Comparison of ENCODE assay signal across 1 cellular context in the genomic region with DNA sequence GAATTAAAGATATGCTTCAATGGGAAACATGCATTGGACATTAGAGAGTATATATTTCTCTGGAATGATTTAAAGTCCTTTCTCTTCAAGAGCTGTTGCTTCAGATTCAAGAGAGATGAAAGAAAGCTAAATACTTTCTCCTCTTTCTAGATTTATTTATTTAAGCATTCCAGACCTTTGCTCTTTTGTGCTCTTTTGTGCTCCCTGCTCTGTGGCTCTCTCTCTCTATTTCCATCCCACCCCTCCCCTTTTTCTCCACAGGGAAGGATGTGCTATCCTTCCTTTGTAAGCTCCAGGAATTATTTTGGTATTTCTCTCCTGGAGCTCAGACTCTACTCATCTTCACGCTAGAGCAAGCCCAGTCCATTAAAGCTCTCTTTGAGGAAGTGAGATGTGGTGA.
TF ChIP-seq lines count a peak whose summit lies in the region.

No MANE protein-coding gene starts in this region.

TF ChIP-seq in HepG2, 621 proteins besides CTCF, POLR2A, EP300 and RAD21 (continued from another document and continues in another):
- TF ChIP-seq, protein P1, sequence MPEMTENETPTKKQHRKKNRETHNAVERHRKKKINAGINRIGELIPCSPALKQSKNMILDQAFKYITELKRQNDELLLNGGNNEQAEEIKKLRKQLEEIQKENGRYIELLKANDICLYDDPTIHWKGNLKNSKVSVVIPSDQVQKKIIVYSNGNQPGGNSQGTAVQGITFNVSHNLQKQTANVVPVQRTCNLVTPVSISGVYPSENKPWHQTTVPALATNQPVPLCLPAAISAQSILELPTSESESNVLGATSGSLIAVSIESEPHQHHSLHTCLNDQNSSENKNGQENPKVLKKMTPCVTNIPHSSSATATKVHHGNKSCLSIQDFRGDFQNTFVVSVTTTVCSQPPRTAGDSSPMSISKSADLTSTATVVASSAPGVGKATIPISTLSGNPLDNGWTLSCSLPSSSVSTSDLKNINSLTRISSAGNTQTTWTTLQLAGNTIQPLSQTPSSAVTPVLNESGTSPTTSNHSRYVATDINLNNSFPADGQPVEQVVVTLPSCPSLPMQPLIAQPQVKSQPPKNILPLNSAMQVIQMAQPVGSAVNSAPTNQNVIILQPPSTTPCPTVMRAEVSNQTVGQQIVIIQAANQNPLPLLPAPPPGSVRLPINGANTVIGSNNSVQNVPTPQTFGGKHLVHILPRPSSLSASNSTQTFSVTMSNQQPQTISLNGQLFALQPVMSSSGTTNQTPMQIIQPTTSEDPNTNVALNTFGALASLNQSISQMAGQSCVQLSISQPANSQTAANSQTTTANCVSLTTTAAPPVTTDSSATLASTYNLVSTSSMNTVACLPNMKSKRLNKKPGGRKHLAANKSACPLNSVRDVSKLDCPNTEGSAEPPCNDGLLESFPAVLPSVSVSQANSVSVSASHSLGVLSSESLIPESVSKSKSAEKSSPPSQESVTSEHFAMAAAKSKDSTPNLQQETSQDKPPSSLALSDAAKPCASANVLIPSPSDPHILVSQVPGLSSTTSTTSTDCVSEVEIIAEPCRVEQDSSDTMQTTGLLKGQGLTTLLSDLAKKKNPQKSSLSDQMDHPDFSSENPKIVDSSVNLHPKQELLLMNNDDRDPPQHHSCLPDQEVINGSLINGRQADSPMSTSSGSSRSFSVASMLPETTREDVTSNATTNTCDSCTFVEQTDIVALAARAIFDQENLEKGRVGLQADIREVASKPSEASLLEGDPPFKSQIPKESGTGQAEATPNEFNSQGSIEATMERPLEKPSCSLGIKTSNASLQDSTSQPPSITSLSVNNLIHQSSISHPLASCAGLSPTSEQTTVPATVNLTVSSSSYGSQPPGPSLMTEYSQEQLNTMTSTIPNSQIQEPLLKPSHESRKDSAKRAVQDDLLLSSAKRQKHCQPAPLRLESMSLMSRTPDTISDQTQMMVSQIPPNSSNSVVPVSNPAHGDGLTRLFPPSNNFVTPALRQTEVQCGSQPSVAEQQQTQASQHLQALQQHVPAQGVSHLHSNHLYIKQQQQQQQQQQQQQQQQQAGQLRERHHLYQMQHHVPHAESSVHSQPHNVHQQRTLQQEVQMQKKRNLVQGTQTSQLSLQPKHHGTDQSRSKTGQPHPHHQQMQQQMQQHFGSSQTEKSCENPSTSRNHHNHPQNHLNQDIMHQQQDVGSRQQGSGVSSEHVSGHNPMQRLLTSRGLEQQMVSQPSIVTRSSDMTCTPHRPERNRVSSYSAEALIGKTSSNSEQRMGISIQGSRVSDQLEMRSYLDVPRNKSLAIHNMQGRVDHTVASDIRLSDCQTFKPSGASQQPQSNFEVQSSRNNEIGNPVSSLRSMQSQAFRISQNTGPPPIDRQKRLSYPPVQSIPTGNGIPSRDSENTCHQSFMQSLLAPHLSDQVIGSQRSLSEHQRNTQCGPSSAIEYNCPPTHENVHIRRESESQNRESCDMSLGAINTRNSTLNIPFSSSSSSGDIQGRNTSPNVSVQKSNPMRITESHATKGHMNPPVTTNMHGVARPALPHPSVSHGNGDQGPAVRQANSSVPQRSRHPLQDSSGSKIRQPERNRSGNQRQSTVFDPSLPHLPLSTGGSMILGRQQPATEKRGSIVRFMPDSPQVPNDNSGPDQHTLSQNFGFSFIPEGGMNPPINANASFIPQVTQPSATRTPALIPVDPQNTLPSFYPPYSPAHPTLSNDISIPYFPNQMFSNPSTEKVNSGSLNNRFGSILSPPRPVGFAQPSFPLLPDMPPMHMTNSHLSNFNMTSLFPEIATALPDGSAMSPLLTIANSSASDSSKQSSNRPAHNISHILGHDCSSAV (CRISPR knock-in tag; IDR thresholded peaks at IDR 0.05; ENCODE audit: borderline replicate concordance) = no peak
- TF ChIP-seq ZNF749 (CRISPR knock-in tag; IDR thresholded peaks at IDR 0.05; ENCODE audit: borderline replicate concordance) (no peak), TOPORS (CRISPR knock-in tag; IDR thresholded peaks at IDR 0.05) (no peak), ZNF468 (CRISPR knock-in tag; IDR thresholded peaks at IDR 0.05) (no peak), PHF8 (CRISPR knock-in tag; IDR thresholded peaks at IDR 0.05) (no peak), ZNF296 (CRISPR knock-in tag; conservative IDR thresholded peaks at IDR 0.05) (no peak), NR2F6 (IDR thresholded peaks at IDR 0.05) (no peak), NR2F6 (CRISPR knock-in tag; IDR thresholded peaks at IDR 0.05) (0 out of 2 replicates have a peak, but pooled peaks have one; percentile 9), GLI4 (CRISPR knock-in tag; IDR thresholded peaks at IDR 0.05; ENCODE audit: borderline replicate concordance) (no peak), ZSCAN20 (CRISPR knock-in tag; IDR thresholded peaks at IDR 0.05; ENCODE audit: borderline replicate concordance) (no peak), ZNF256 (CRISPR knock-in tag; conservative IDR thresholded peaks at IDR 0.05) (no peak), NBN (conservative IDR thresholded peaks at IDR 0.05) (no peak), PAF1 (CRISPR knock-in tag; IDR thresholded peaks at IDR 0.05) (no peak), MTF2 (CRISPR knock-in tag; IDR thresholded peaks at IDR 0.05; ENCODE audit: borderline replicate concordance) (no peak), AHR (CRISPR knock-in tag; IDR thresholded peaks at IDR 0.05) (no peak), ZSCAN31 (CRISPR knock-in tag; IDR thresholded peaks at IDR 0.05; ENCODE audit: low read depth) (no peak), REL (CRISPR knock-in tag; conservative IDR thresholded peaks at IDR 0.05) (no peak), ZNF724P (CRISPR knock-in tag; IDR thresholded peaks at IDR 0.05; ENCODE audit: borderline replicate concordance) (no peak)
- TF ChIP-seq, protein P2, sequence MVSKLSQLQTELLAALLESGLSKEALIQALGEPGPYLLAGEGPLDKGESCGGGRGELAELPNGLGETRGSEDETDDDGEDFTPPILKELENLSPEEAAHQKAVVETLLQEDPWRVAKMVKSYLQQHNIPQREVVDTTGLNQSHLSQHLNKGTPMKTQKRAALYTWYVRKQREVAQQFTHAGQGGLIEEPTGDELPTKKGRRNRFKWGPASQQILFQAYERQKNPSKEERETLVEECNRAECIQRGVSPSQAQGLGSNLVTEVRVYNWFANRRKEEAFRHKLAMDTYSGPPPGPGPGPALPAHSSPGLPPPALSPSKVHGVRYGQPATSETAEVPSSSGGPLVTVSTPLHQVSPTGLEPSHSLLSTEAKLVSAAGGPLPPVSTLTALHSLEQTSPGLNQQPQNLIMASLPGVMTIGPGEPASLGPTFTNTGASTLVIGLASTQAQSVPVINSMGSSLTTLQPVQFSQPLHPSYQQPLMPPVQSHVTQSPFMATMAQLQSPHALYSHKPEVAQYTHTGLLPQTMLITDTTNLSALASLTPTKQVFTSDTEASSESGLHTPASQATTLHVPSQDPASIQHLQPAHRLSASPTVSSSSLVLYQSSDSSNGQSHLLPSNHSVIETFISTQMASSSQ (IDR thresholded peaks at IDR 0.05; ENCODE audit: low read depth) = no peak
- TF ChIP-seq, protein P2 (CRISPR knock-in tag; IDR thresholded peaks at IDR 0.05; ENCODE audit: borderline replicate concordance) = no peak
- TF ChIP-seq, protein P3, sequence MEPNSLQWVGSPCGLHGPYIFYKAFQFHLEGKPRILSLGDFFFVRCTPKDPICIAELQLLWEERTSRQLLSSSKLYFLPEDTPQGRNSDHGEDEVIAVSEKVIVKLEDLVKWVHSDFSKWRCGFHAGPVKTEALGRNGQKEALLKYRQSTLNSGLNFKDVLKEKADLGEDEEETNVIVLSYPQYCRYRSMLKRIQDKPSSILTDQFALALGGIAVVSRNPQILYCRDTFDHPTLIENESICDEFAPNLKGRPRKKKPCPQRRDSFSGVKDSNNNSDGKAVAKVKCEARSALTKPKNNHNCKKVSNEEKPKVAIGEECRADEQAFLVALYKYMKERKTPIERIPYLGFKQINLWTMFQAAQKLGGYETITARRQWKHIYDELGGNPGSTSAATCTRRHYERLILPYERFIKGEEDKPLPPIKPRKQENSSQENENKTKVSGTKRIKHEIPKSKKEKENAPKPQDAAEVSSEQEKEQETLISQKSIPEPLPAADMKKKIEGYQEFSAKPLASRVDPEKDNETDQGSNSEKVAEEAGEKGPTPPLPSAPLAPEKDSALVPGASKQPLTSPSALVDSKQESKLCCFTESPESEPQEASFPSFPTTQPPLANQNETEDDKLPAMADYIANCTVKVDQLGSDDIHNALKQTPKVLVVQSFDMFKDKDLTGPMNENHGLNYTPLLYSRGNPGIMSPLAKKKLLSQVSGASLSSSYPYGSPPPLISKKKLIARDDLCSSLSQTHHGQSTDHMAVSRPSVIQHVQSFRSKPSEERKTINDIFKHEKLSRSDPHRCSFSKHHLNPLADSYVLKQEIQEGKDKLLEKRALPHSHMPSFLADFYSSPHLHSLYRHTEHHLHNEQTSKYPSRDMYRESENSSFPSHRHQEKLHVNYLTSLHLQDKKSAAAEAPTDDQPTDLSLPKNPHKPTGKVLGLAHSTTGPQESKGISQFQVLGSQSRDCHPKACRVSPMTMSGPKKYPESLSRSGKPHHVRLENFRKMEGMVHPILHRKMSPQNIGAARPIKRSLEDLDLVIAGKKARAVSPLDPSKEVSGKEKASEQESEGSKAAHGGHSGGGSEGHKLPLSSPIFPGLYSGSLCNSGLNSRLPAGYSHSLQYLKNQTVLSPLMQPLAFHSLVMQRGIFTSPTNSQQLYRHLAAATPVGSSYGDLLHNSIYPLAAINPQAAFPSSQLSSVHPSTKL (CRISPR knock-in tag; IDR thresholded peaks at IDR 0.05) = peak; percentile 68
- TF ChIP-seq, protein P4, sequence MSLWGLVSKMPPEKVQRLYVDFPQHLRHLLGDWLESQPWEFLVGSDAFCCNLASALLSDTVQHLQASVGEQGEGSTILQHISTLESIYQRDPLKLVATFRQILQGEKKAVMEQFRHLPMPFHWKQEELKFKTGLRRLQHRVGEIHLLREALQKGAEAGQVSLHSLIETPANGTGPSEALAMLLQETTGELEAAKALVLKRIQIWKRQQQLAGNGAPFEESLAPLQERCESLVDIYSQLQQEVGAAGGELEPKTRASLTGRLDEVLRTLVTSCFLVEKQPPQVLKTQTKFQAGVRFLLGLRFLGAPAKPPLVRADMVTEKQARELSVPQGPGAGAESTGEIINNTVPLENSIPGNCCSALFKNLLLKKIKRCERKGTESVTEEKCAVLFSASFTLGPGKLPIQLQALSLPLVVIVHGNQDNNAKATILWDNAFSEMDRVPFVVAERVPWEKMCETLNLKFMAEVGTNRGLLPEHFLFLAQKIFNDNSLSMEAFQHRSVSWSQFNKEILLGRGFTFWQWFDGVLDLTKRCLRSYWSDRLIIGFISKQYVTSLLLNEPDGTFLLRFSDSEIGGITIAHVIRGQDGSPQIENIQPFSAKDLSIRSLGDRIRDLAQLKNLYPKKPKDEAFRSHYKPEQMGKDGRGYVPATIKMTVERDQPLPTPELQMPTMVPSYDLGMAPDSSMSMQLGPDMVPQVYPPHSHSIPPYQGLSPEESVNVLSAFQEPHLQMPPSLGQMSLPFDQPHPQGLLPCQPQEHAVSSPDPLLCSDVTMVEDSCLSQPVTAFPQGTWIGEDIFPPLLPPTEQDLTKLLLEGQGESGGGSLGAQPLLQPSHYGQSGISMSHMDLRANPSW (CRISPR knock-in tag; IDR thresholded peaks at IDR 0.05; ENCODE audit: borderline replicate concordance) = no peak
- TF ChIP-seq, protein P5, sequence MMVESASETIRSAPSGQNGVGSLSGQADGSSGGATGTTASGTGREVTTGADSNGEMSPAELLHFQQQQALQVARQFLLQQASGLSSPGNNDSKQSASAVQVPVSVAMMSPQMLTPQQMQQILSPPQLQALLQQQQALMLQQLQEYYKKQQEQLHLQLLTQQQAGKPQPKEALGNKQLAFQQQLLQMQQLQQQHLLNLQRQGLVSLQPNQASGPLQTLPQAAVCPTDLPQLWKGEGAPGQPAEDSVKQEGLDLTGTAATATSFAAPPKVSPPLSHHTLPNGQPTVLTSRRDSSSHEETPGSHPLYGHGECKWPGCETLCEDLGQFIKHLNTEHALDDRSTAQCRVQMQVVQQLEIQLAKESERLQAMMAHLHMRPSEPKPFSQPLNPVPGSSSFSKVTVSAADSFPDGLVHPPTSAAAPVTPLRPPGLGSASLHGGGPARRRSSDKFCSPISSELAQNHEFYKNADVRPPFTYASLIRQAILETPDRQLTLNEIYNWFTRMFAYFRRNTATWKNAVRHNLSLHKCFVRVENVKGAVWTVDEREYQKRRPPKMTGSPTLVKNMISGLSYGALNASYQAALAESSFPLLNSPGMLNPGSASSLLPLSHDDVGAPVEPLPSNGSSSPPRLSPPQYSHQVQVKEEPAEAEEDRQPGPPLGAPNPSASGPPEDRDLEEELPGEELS (CRISPR knock-in tag; IDR thresholded peaks at IDR 0.05) = 0 out of 2 replicates have a peak, but pooled peaks have one; percentile 26
- TF ChIP-seq, protein P6, sequence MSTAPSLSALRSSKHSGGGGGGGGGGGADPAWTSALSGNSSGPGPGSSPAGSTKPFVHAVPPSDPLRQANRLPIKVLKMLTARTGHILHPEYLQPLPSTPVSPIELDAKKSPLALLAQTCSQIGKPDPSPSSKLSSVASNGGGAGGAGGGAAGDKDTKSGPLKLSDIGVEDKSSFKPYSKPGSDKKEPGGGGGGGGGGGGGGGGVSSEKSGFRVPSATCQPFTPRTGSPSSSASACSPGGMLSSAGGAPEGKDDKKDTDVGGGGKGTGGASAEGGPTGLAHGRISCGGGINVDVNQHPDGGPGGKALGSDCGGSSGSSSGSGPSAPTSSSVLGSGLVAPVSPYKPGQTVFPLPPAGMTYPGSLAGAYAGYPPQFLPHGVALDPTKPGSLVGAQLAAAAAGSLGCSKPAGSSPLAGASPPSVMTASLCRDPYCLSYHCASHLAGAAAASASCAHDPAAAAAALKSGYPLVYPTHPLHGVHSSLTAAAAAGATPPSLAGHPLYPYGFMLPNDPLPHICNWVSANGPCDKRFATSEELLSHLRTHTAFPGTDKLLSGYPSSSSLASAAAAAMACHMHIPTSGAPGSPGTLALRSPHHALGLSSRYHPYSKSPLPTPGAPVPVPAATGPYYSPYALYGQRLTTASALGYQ (CRISPR knock-in tag; IDR thresholded peaks at IDR 0.05) = no peak
- TF ChIP-seq, protein P7, sequence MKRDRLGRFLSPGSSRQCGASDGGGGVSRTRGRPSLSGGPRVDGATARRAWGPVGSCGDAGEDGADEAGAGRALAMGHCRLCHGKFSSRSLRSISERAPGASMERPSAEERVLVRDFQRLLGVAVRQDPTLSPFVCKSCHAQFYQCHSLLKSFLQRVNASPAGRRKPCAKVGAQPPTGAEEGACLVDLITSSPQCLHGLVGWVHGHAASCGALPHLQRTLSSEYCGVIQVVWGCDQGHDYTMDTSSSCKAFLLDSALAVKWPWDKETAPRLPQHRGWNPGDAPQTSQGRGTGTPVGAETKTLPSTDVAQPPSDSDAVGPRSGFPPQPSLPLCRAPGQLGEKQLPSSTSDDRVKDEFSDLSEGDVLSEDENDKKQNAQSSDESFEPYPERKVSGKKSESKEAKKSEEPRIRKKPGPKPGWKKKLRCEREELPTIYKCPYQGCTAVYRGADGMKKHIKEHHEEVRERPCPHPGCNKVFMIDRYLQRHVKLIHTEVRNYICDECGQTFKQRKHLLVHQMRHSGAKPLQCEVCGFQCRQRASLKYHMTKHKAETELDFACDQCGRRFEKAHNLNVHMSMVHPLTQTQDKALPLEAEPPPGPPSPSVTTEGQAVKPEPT (CRISPR knock-in tag; IDR thresholded peaks at IDR 0.05; ENCODE audit: low read depth) = no peak
